ENCODE assay signal across 9 cellular contexts in genomic region chr2:40178971-40179370, GRCh38.
A peak's percentile ranks its signal among the peaks of the same experiment; 100 is the strongest.
DNase-seq lines count a peak whose midpoint lies in the region; ATAC-seq and TF ChIP-seq lines count a peak whose summit lies in the region.
"Had no signal": no experiment of that assay in that cellular context is flagged by ENCODE, and none has a peak within 500 bp of the region (broad histone marks: within the 10 kb centered on the region; RNA-seq: fewer than 3 reads in every experiment).

No MANE protein-coding gene starts in this region.

- BruUV-seq in Caco-2 (replicated peaks; lab: Mats Ljungman, UMichigan), result no TSS peak

- H3K27ac Mint-ChIP-seq in activated CD8-positive, alpha-beta T cell treated with anti-CD3 and anti-CD28 coated beads for 36 hours, result no peak overlapping the region
- no peak overlapping the region for H3K27ac Mint-ChIP-seq in activated CD8-positive, alpha-beta T cell treated with anti-CD3 and anti-CD28 coated beads, Interleukin-2, amount 10 ng/mL, durations not matched to agents 7 days and 5 days
- no peak overlapping the region for H3K27ac Mint-ChIP-seq in Caco-2 (ENCODE audit: unreplicated experiment)

- intact Hi-C loops in activated CD8-positive, alpha-beta T cell treated with anti-CD3 and anti-CD28 coated beads for 36 hours (cut with micrococcal nuclease), result no loop called here
- intact Hi-C loops in Caco-2 (cut with micrococcal nuclease; ENCODE audit: unreplicated experiment), result no loop called here

- H3K4me3 Mint-ChIP-seq in activated CD8-positive, alpha-beta T cell treated with anti-CD3 and anti-CD28 coated beads for 36 hours, result no peak overlapping the region
- H3K4me3 Mint-ChIP-seq in activated CD8-positive, alpha-beta T cell treated with anti-CD3 and anti-CD28 coated beads, Interleukin-2, amount 10 ng/mL, durations not matched to agents 7 days and 5 days, result no peak overlapping the region
- no peak overlapping the region for H3K4me3 Mint-ChIP-seq in Caco-2 (ENCODE audit: unreplicated experiment)

- H3K27me3 ChIP-seq in Caco-2 (replicated peaks; ENCODE audit: control insufficient read depth, insufficient read depth, low read length), result no peaks in the 10 kb centered on the region

- no peaks in the 10 kb centered on the region for H3K9me3 Mint-ChIP-seq in activated CD8-positive, alpha-beta T cell treated with anti-CD3 and anti-CD28 coated beads for 36 hours
- H3K9me3 Mint-ChIP-seq in activated CD8-positive, alpha-beta T cell treated with anti-CD3 and anti-CD28 coated beads, Interleukin-2, amount 10 ng/mL, durations not matched to agents 7 days and 5 days (ENCODE audit: insufficient read depth), result no peaks in the 10 kb centered on the region
- H3K9me3 Mint-ChIP-seq in Caco-2 (ENCODE audit: unreplicated experiment), result no peaks in the 10 kb centered on the region

- H3K36me3 Mint-ChIP-seq in activated CD8-positive, alpha-beta T cell treated with anti-CD3 and anti-CD28 coated beads for 36 hours (ENCODE audit: low read depth), result no peaks in the 10 kb centered on the region
- no peaks in the 10 kb centered on the region for H3K36me3 Mint-ChIP-seq in activated CD8-positive, alpha-beta T cell treated with anti-CD3 and anti-CD28 coated beads, Interleukin-2, amount 10 ng/mL, durations not matched to agents 7 days and 5 days (ENCODE audit: low read depth)
- H3K36me3 Mint-ChIP-seq in Caco-2 (ENCODE audit: insufficient read depth, unreplicated experiment), result no peaks in the 10 kb centered on the region

- DNase-seq in activated CD8-positive, alpha-beta T cell treated with anti-CD3 and anti-CD28 coated beads for 36 hours, result peak; percentile 7
- DNase-seq in activated CD8-positive, alpha-beta T cell treated with anti-CD3 and anti-CD28 coated beads, Interleukin-2, amount 10 ng/mL, durations not matched to agents 7 days and 5 days, result no peak
- DNase-seq in renal cortical epithelial cell (ENCODE audit: low read depth) (peak; percentile 18), Caco-2 (no peak), HEK293T (ENCODE audit: extremely low spot score) (no peak), GDM1 (lab: John Stamatoyannopoulos, UW) (no peak)
- DNase-seq: anterior cingulate cortex had no signal

- CTCF ChIA-PET in activated CD8-positive, alpha-beta T cell treated with anti-CD3 and anti-CD28 coated beads for 36 hours (lab: Charles Lee), result no interaction called here
- CTCF ChIA-PET in activated CD8-positive, alpha-beta T cell treated with anti-CD3 and anti-CD28 coated beads, Interleukin-2, amount 10 ng/mL, durations not matched to agents 7 days and 5 days (lab: Charles Lee), result no interaction called here
- CTCF ChIA-PET in Caco-2 (lab: Charles Lee) (no interaction called here), HEK293T (lab: Yijun Ruan, JAX) (interaction anchor here (0.7 kb wide), 1 partner anchor 229 kb away, joined by 3 read pairs; no protein-coding TSS in a partner anchor)

- ATAC-seq in activated CD8-positive, alpha-beta T cell treated with anti-CD3 and anti-CD28 coated beads for 36 hours, result no peak
- no peak for ATAC-seq in activated CD8-positive, alpha-beta T cell treated with anti-CD3 and anti-CD28 coated beads, Interleukin-2, amount 10 ng/mL, durations not matched to agents 7 days and 5 days
- ATAC-seq in GM21825 (IDR thresholded peaks at IDR 0.05; ENCODE audit: unreplicated experiment) (peak; percentile 74), HG03378 (IDR thresholded peaks at IDR 0.05; ENCODE audit: unreplicated experiment) (peak; percentile 85)

- H3K27me3 Mint-ChIP-seq in activated CD8-positive, alpha-beta T cell treated with anti-CD3 and anti-CD28 coated beads for 36 hours, result no peaks in the 10 kb centered on the region
- no peaks in the 10 kb centered on the region for H3K27me3 Mint-ChIP-seq in activated CD8-positive, alpha-beta T cell treated with anti-CD3 and anti-CD28 coated beads, Interleukin-2, amount 10 ng/mL, durations not matched to agents 7 days and 5 days (ENCODE audit: low read depth)
- peaks cover 5% of the 10 kb centered on the region for H3K27me3 Mint-ChIP-seq in Caco-2 (ENCODE audit: insufficient read depth, unreplicated experiment)

- no peaks in the 10 kb centered on the region for H3K36me3 ChIP-seq in Caco-2 (ENCODE audit: control insufficient read depth, insufficient read depth, low read length)

- H3K9me3 ChIP-seq in Caco-2, result no peaks in the 10 kb centered on the region

- H3K4me1 Mint-ChIP-seq in activated CD8-positive, alpha-beta T cell treated with anti-CD3 and anti-CD28 coated beads for 36 hours (ENCODE audit: low read depth), result no peaks in the 10 kb centered on the region
- H3K4me1 Mint-ChIP-seq in activated CD8-positive, alpha-beta T cell treated with anti-CD3 and anti-CD28 coated beads, Interleukin-2, amount 10 ng/mL, durations not matched to agents 7 days and 5 days (ENCODE audit: low read depth), result no peaks in the 10 kb centered on the region
- H3K4me1 Mint-ChIP-seq in Caco-2 (ENCODE audit: low read depth, unreplicated experiment), result no peaks in the 10 kb centered on the region

- H3K4me3 ChIP-seq in Caco-2 (ENCODE audit: low read depth, low read length), result no peak overlapping the region

- POLR2A ChIA-PET in activated CD8-positive, alpha-beta T cell treated with anti-CD3 and anti-CD28 coated beads for 36 hours (lab: Charles Lee), result no interaction called here
- POLR2A ChIA-PET in activated CD8-positive, alpha-beta T cell treated with anti-CD3 and anti-CD28 coated beads, Interleukin-2, amount 10 ng/mL, durations not matched to agents 7 days and 5 days (lab: Charles Lee), result no interaction called here
- POLR2A ChIA-PET in Caco-2 (lab: Charles Lee), result no interaction called here
- POLR2A ChIA-PET in HEK293T (lab: Yijun Ruan, JAX), result no interaction called here

- no peak for TF ChIP-seq CTCF in activated CD8-positive, alpha-beta T cell treated with anti-CD3 and anti-CD28 coated beads for 36 hours (IDR thresholded peaks at IDR 0.05)
- no peak for TF ChIP-seq CTCF in Caco-2 (IDR thresholded peaks at IDR 0.05; ENCODE audit: insufficient read depth in 1 of 2, low read depth in 1 of 2, low read length in 1 of 2, severe bottlenecking in 1 of 2, unreplicated experiment in 1 of 2)

- no peaks in the 10 kb centered on the region for H3K4me1 ChIP-seq in Caco-2

TF ChIP-seq in HEK293T, 16 proteins besides CTCF, POLR2A, EP300 and RAD21:
- no peak for TF ChIP-seq ZNF384 (IDR thresholded peaks at IDR 0.05)
- TF ChIP-seq SP1 (IDR thresholded peaks at IDR 0.05), result no peak
- TF ChIP-seq FOXK2 (IDR thresholded peaks at IDR 0.05), result no peak
- no peak for TF ChIP-seq SUZ12 (IDR thresholded peaks at IDR 0.05)
- TF ChIP-seq ARNT (IDR thresholded peaks at IDR 0.05), result no peak
- TF ChIP-seq, protein P1, sequence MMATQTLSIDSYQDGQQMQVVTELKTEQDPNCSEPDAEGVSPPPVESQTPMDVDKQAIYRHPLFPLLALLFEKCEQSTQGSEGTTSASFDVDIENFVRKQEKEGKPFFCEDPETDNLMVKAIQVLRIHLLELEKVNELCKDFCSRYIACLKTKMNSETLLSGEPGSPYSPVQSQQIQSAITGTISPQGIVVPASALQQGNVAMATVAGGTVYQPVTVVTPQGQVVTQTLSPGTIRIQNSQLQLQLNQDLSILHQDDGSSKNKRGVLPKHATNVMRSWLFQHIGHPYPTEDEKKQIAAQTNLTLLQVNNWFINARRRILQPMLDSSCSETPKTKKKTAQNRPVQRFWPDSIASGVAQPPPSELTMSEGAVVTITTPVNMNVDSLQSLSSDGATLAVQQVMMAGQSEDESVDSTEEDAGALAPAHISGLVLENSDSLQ (IDR thresholded peaks at IDR 0.05), result no peak
- no peak for TF ChIP-seq LEF1 (IDR thresholded peaks at IDR 0.05; ENCODE audit: borderline replicate concordance)
- no peak for TF ChIP-seq L3MBTL2 (conservative IDR thresholded peaks at IDR 0.05)

Comparison
In these comparisons a context has a peak if more than half of its experiments do, and no peak if none do; other contexts are left out.
1. DNase-seq: peak in activated CD8-positive, alpha-beta T cell treated with anti-CD3 and anti-CD28 coated beads for 36 hours (single experiment) and renal cortical epithelial cell (single experiment); none in activated CD8-positive, alpha-beta T cell treated with anti-CD3 and anti-CD28 coated beads, Interleukin-2, amount 10 ng/mL, durations not matched to agents 7 days and 5 days (single experiment), Caco-2 (0 of 2), HEK293T (single experiment) and GDM1 (single experiment).
2. ATAC-seq: peak in GM21825 (single experiment) and HG03378 (single experiment); none in activated CD8-positive, alpha-beta T cell treated with anti-CD3 and anti-CD28 coated beads for 36 hours (single experiment) and activated CD8-positive, alpha-beta T cell treated with anti-CD3 and anti-CD28 coated beads, Interleukin-2, amount 10 ng/mL, durations not matched to agents 7 days and 5 days (single experiment).